Comparison of ENCODE assay signal across 13 cellular contexts in the genomic region with DNA sequence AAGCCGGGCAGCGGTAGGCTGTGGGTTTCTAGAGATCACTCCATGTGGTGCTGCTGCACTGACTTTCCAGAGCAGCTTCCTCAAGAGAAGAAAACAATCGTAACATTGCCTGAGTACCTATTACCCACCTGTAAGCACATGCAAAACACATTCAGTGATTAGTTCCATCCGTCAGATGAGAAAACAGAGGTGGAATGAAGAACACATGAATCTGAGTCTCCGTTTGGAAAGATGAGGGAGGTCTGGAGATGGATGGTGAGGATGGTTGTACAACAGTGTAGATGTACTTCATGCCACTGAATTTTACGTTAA. TPM values are rescaled to one million over a fixed set of nuclear protein-coding genes. Genes with fewer than 3 reads are reported as not detected.
DNase-seq lines count a peak whose midpoint lies in the region; ATAC-seq and TF ChIP-seq lines count a peak whose summit lies in the region.
"Had no signal": no experiment of that assay in that cellular context is flagged by ENCODE, and none has a peak within 500 bp of the region (broad histone marks: within the 10 kb centered on the region; RNA-seq: fewer than 3 reads in every experiment).

No MANE protein-coding gene starts in this region.

- H3K27me3 Mint-ChIP-seq in activated CD4-positive, alpha-beta T cell treated with anti-CD3 and anti-CD28 coated beads for 36 hours: no peaks in the 10 kb centered on the region
- H3K27me3 Mint-ChIP-seq in chondrocyte (ENCODE audit: low read depth): peaks cover 8% of the 10 kb centered on the region
- H3K27me3 Mint-ChIP-seq in stimulated activated naive B cell treated with anti-CD40 and anti-IgM and Interleukin-4, amounts not matched to agents 10 μg/mL and 1 μg/mL and 100 μg/mL, for 72 hours: peaks cover 16 to 22% of the 10 kb centered on the region in 2 donors

- intact Hi-C loops in activated CD4-positive, alpha-beta T cell treated with anti-CD3 and anti-CD28 coated beads for 36 hours (cut with DNase I, micrococcal nuclease): loop anchor here (1.0 to 5.0 kb wide), 5 partner anchors 98 to 244 kb away; a partner anchor contains a TSS

- H3K4me3 Mint-ChIP-seq in activated CD4-positive, alpha-beta T cell treated with anti-CD3 and anti-CD28 coated beads for 36 hours: peak overlapping the region; percentile 20
- peak overlapping the region; percentile 27 for H3K4me3 Mint-ChIP-seq in chondrocyte (ENCODE audit: unreplicated experiment)
- no peak overlapping the region for H3K4me3 Mint-ChIP-seq in stimulated activated naive B cell treated with anti-CD40 and anti-IgM and Interleukin-4, amounts not matched to agents 10 μg/mL and 1 μg/mL and 100 μg/mL, for 72 hours

- no peaks in the 10 kb centered on the region for H3K9me3 Mint-ChIP-seq in activated CD4-positive, alpha-beta T cell treated with anti-CD3 and anti-CD28 coated beads for 36 hours (ENCODE audit: low read depth)
- H3K9me3 Mint-ChIP-seq in chondrocyte (ENCODE audit: low read depth): no peaks in the 10 kb centered on the region
- no peaks in the 10 kb centered on the region for H3K9me3 Mint-ChIP-seq in stimulated activated naive B cell treated with anti-CD40 and anti-IgM and Interleukin-4, amounts not matched to agents 10 μg/mL and 1 μg/mL and 100 μg/mL, for 72 hours

- TF ChIP-seq CTCF in OCI-LY3 (IDR thresholded peaks at IDR 0.05; ENCODE audit: low read depth, low read length) (no peak), chondrocyte (IDR thresholded peaks at IDR 0.05) (no peak)

- H3K79me2 ChIP-seq in OCI-LY3 (ENCODE audit: low read length): no peaks in the 10 kb centered on the region

- no peak for ATAC-seq in activated CD4-positive, alpha-beta T cell treated with anti-CD3 and anti-CD28 coated beads for 36 hours
- ATAC-seq in stimulated activated naive B cell treated with anti-CD40 and anti-IgM and Interleukin-4, amounts not matched to agents 10 μg/mL and 1 μg/mL and 100 μg/mL, for 72 hours (replicated peaks): no peak
- ATAC-seq: body of pancreas had no signal

- H4K20me1 ChIP-seq in OCI-LY3 (ENCODE audit: insufficient read depth, low read length): no peaks in the 10 kb centered on the region

- H3K9me3 ChIP-seq in OCI-LY3 (ENCODE audit: insufficient read depth, low read length): no peaks in the 10 kb centered on the region
- H3K9me3 ChIP-seq: body of pancreas, tibial artery had no signal

- H3K4me2 ChIP-seq in OCI-LY3 (ENCODE audit: low read length): peak overlapping the region; percentile 69

- no peaks in the 10 kb centered on the region for H3K36me3 ChIP-seq in OCI-LY3 (replicated peaks; ENCODE audit: low read depth, low read length)
- H3K36me3 ChIP-seq: tibial artery had no signal

- no peaks in the 10 kb centered on the region for H3K36me3 Mint-ChIP-seq in activated CD4-positive, alpha-beta T cell treated with anti-CD3 and anti-CD28 coated beads for 36 hours (ENCODE audit: low read depth)
- no peaks in the 10 kb centered on the region for H3K36me3 Mint-ChIP-seq in chondrocyte (ENCODE audit: low read depth)
- no peaks in the 10 kb centered on the region for H3K36me3 Mint-ChIP-seq in stimulated activated naive B cell treated with anti-CD40 and anti-IgM and Interleukin-4, amounts not matched to agents 10 μg/mL and 1 μg/mL and 100 μg/mL, for 72 hours

- peak overlapping the region; percentile 50; the same call in 1 of the 2 replicates for H3K9ac ChIP-seq in OCI-LY3 (ENCODE audit: low read length)

- H3K27ac Mint-ChIP-seq in activated CD4-positive, alpha-beta T cell treated with anti-CD3 and anti-CD28 coated beads for 36 hours: peak overlapping the region; percentile 78
- H3K27ac Mint-ChIP-seq in chondrocyte (ENCODE audit: unreplicated experiment): peak overlapping the region; percentile 46
- H3K27ac Mint-ChIP-seq in stimulated activated naive B cell treated with anti-CD40 and anti-IgM and Interleukin-4, amounts not matched to agents 10 μg/mL and 1 μg/mL and 100 μg/mL, for 72 hours: no peak overlapping the region

- POLR2A ChIA-PET in activated CD4-positive, alpha-beta T cell treated with anti-CD3 and anti-CD28 coated beads for 36 hours (lab: Charles Lee): interaction anchor here (1.6 kb wide), 1 partner anchor 105 kb away, joined by 3 read pairs; no protein-coding TSS in a partner anchor

- CTCF ChIA-PET in activated CD4-positive, alpha-beta T cell treated with anti-CD3 and anti-CD28 coated beads for 36 hours (lab: Charles Lee): interaction anchor here (0.6 to 11.8 kb wide), 24 partner anchors 8 to 245 kb away, joined by 3 to 458 read pairs (median 4); a partner anchor contains a TSS

- H3K4me1 Mint-ChIP-seq in activated CD4-positive, alpha-beta T cell treated with anti-CD3 and anti-CD28 coated beads for 36 hours: peaks cover 30% of the 10 kb centered on the region
- H3K4me1 Mint-ChIP-seq in chondrocyte (ENCODE audit: low read depth): peaks cover 16% of the 10 kb centered on the region
- peaks cover 21 to 22% of the 10 kb centered on the region in 2 donors for H3K4me1 Mint-ChIP-seq in stimulated activated naive B cell treated with anti-CD40 and anti-IgM and Interleukin-4, amounts not matched to agents 10 μg/mL and 1 μg/mL and 100 μg/mL, for 72 hours

- H3K4me1 ChIP-seq in OCI-LY3 (ENCODE audit: low read length): peaks cover 57% of the 10 kb centered on the region

- H2AFZ ChIP-seq in OCI-LY3 (ENCODE audit: low read depth, low read length): peak overlapping the region; percentile 19; the same call in 1 of the 2 replicates

- H3K27ac ChIP-seq in OCI-LY3 (ENCODE audit: low read length): peak overlapping the region; percentile 89
- H3K27ac ChIP-seq in skin epidermis: peak overlapping the region in 14 of 21 experiments; percentile 3 to 72 (median 43)
- H3K27ac ChIP-seq: tibial artery had no signal

- no peaks in the 10 kb centered on the region for H3K27me3 ChIP-seq in OCI-LY3 (ENCODE audit: low read depth, low read length)
- H3K27me3 ChIP-seq: body of pancreas had no signal

- DNase-seq in activated CD4-positive, alpha-beta T cell treated with anti-CD3 and anti-CD28 coated beads for 36 hours: no peak
- DNase-seq in activated CD4-positive, alpha-beta T cell treated with anti-CD3 and anti-CD28 coated beads, Interleukin-2, amount 50 U/mL, for 1 hour: no peak
- DNase-seq in chondrocyte (ENCODE audit: low spot score) (no peak), DMS53 treated with DMSO at 0.1 percent for 48 hours (lab: John Stamatoyannopoulos, UW; ENCODE audit: unreplicated experiment) (no peak), MV-4-11 (lab: John Stamatoyannopoulos, UW) (no peak)
- DNase-seq in stimulated activated naive B cell treated with anti-CD40 and anti-IgM and Interleukin-4, amounts not matched to agents 10 μg/mL and 1 μg/mL and 100 μg/mL, for 72 hours: no peak

- peak overlapping the region; percentile 50 for H3K4me3 ChIP-seq in OCI-LY3 (ENCODE audit: low read length)
- no peak overlapping the region for H3K4me3 ChIP-seq in skin epidermis
- H3K4me3 ChIP-seq: body of pancreas, tibial artery had no signal

RNA-seq across cellular contexts. Expression of a gene that starts 7.5 kb away (rescaled TPM):
- not detected for total RNA-seq in activated CD4-positive, alpha-beta T cell treated with anti-CD3 and anti-CD28 coated beads for 36 hours
- total RNA-seq in chondrocyte: 6.0 to 19.5 TPM (median 19.2 TPM) in 3 replicates

RNA-seq across cellular contexts. Expression of a gene that starts 46.7 kb away (rescaled TPM):
- not detected for total RNA-seq in activated CD4-positive, alpha-beta T cell treated with anti-CD3 and anti-CD28 coated beads for 36 hours
- total RNA-seq in chondrocyte: not detected in 3 replicates
- total RNA-seq: H7, kidney epithelial cell, occipital lobe had no signal

Comparison
In these comparisons a context has a peak if more than half of its experiments do, and no peak if none do; other contexts are left out.
1. H3K4me3 Mint-ChIP-seq: peak in activated CD4-positive, alpha-beta T cell treated with anti-CD3 and anti-CD28 coated beads for 36 hours (single experiment) and chondrocyte (single experiment); none in stimulated activated naive B cell treated with anti-CD40 and anti-IgM and Interleukin-4, amounts not matched to agents 10 μg/mL and 1 μg/mL and 100 μg/mL, for 72 hours (0 of 2).